ENCODE assay signal across 7 cellular contexts in the genomic region with DNA sequence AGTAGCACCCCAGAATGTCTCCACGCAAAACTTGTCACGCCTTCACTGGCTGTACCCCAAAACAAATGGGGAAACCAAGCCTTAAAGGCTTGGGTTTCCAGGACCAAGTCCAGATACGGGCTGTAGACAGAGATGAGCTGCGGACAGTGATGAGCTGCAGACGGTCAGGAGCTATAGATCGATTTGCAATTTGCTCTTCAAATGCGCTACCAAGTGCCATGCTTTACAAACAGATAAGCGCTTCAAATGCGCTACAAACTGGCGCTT. TPM values are rescaled to one million over a fixed set of nuclear protein-coding genes. Genes with fewer than 3 reads are reported as not detected.
DNase-seq lines count a peak whose midpoint lies in the region; ATAC-seq and TF ChIP-seq lines count a peak whose summit lies in the region.

No MANE protein-coding gene starts in this region.

- H3K4ac ChIP-seq in H9 (ENCODE audit: low read depth, low read length) = no peak overlapping the region

- H3K9me3 ChIP-seq in H9 (ENCODE audit: control insufficient read depth, low read depth, low read length) (no peaks in the 10 kb centered on the region), iPS DF 6.9 (ENCODE audit: control insufficient read depth, insufficient read depth, low read length) (no peaks in the 10 kb centered on the region), smooth muscle cell (replicated peaks; ENCODE audit: low read depth) (no peaks in the 10 kb centered on the region)

- no peak overlapping the region for H3K18ac ChIP-seq in H9 (ENCODE audit: insufficient read length, low read depth, low read length)

- no peak overlapping the region for H2BK20ac ChIP-seq in H9 (ENCODE audit: low read depth, low read length, poor library complexity, severe bottlenecking)

- intact Hi-C loops in activated B cell treated with CpG ODN at 0.5 μM for 24 hours (cut with micrococcal nuclease) = loop anchor here (2.0 to 10.0 kb wide), 10 partner anchors 36 to 1424 kb away; partner anchors contain the start of genes BET1 and VPS50

- no peak overlapping the region for H2BK12ac ChIP-seq in H9 (ENCODE audit: insufficient read length, low read depth, low read length)

- ATAC-seq in activated B cell treated with CpG ODN at 0.5 μM for 24 hours (ENCODE audit: low read depth) (no peak), GM18502 (IDR thresholded peaks at IDR 0.05; ENCODE audit: poor library complexity, unreplicated experiment) (no peak), HG02981 (IDR thresholded peaks at IDR 0.05; ENCODE audit: unreplicated experiment) (no peak)

- H3K27me3 Mint-ChIP-seq in H9 (ENCODE audit: low read depth) = peaks cover 12% of the 10 kb centered on the region
- peaks cover 9% of the 10 kb centered on the region for H3K27me3 Mint-ChIP-seq in activated B cell treated with CpG ODN at 0.5 μM for 24 hours

- peak overlapping the region; percentile 16 for H3K9ac ChIP-seq in H9 (ENCODE audit: extremely low read depth, insufficient read length, low read length)
- no peak overlapping the region for H3K9ac ChIP-seq in smooth muscle cell (ENCODE audit: low read depth)

- WGBS in H9 (ENCODE audit: extremely low coverage, insufficient read length, low lambda C conversion rate) = no CpG with 5 or more reads among the region's 10 CpGs
- no CpG with 5 or more reads among the region's 10 CpGs for WGBS in iPS DF 6.9 (ENCODE audit: insufficient coverage, insufficient read length)
- WGBS in smooth muscle cell (ENCODE audit: low lambda C conversion rate) = 46% methylated on average over 10 of the region's 10 CpGs

- H3F3A ChIP-seq in smooth muscle cell (ENCODE audit: low read depth) = no peaks in the 10 kb centered on the region

- H3K4me1 ChIP-seq in H9 (ENCODE audit: insufficient read depth, low read length) = no peaks in the 10 kb centered on the region
- no peaks in the 10 kb centered on the region for H3K4me1 ChIP-seq in iPS DF 6.9 (ENCODE audit: control insufficient read depth, insufficient read depth, low read length)
- peaks cover 14% of the 10 kb centered on the region for H3K4me1 ChIP-seq in smooth muscle cell (ENCODE audit: low read depth)

- H4K91ac ChIP-seq in H9 (ENCODE audit: insufficient read length, low read depth, low read length) = no peak overlapping the region

- TF ChIP-seq CTCF in H9 (conservative IDR thresholded peaks at IDR 0.05) (no peak), activated B cell treated with CpG ODN at 0.5 μM for 24 hours (IDR thresholded peaks at IDR 0.05) (no peak), smooth muscle cell (IDR thresholded peaks at IDR 0.05; ENCODE audit: borderline replicate concordance, insufficient read depth, poor library complexity, severe bottlenecking) (no peak)

- no peak overlapping the region for H3K14ac ChIP-seq in H9 (ENCODE audit: insufficient read depth, low read length)

- H3K36me3 Mint-ChIP-seq in H9 (ENCODE audit: insufficient read depth in 1 of 3, low read depth in 3 of 3) (peaks cover 11 to 14% (median 12%) of the 10 kb centered on the region in 3 experiments; a peak in 6 of 7 replicates), activated B cell treated with CpG ODN at 0.5 μM for 24 hours (ENCODE audit: low read depth) (no peaks in the 10 kb centered on the region)

- H3K4me1 Mint-ChIP-seq in H9 (peaks cover 10 to 15% of the 10 kb centered on the region in 2 experiments; a peak in 3 of 4 replicates), activated B cell treated with CpG ODN at 0.5 μM for 24 hours (peaks cover 20% of the 10 kb centered on the region)

- no peaks in the 10 kb centered on the region for H3K36me3 ChIP-seq in iPS DF 6.9 (ENCODE audit: control insufficient read depth, insufficient read depth, low read length)
- no peaks in the 10 kb centered on the region for H3K36me3 ChIP-seq in smooth muscle cell (ENCODE audit: low read depth)

- H3T11ph ChIP-seq in H9 (ENCODE audit: low read length) = no peak overlapping the region

- no peak overlapping the region for H2BK5ac ChIP-seq in H9 (ENCODE audit: insufficient read length, low read length)

- H3K4me3 ChIP-seq in iPS DF 6.9 (ENCODE audit: low read length) = peak overlapping the region; percentile 88; the same call in 1 of the 2 replicates
- H3K4me3 ChIP-seq in smooth muscle cell = peak overlapping the region; percentile 73

- H2BK120ac ChIP-seq in H9 (ENCODE audit: low read depth, low read length, poor library complexity, severe bottlenecking) = no peak overlapping the region

- no peak overlapping the region for H4K8ac ChIP-seq in H9 (replicated peaks; ENCODE audit: insufficient read length, low read depth, low read length)

- H3K4me3 Mint-ChIP-seq in H9 (peak overlapping the region; percentile 91 to 92), activated B cell treated with CpG ODN at 0.5 μM for 24 hours (peak overlapping the region; percentile 89)

- H3K27ac Mint-ChIP-seq in H9 (peak overlapping the region in 1 of 3 experiments; percentile 89; a peak in 1 of 7 replicates), activated B cell treated with CpG ODN at 0.5 μM for 24 hours (peak overlapping the region; percentile 79)

- no peak overlapping the region for H4K5ac ChIP-seq in H9 (ENCODE audit: insufficient read length, low read depth, low read length)

- POLR2A ChIA-PET in activated B cell treated with CpG ODN at 0.5 μM for 24 hours (lab: Charles Lee) = interaction anchor here (0.6 to 1.5 kb wide), 2 partner anchors 36 to 137 kb away, joined by 3 to 4 read pairs; no protein-coding TSS in a partner anchor

- H3K23ac ChIP-seq in H9 (ENCODE audit: insufficient read length, low read depth, low read length) = no peak overlapping the region

- H3K23me2 ChIP-seq in H9 (ENCODE audit: insufficient read length, low read depth, low read length, poor library complexity, severe bottlenecking) = peaks cover 13% of the 10 kb centered on the region

- H3K4me2 ChIP-seq in H9 (ENCODE audit: insufficient read depth, insufficient read length, low read length) (peak overlapping the region; percentile 95), smooth muscle cell (peak overlapping the region; percentile 84)

- H2AK5ac ChIP-seq in H9 (ENCODE audit: insufficient read length, low read length) = no peak overlapping the region

- DNase-seq in H9 = no peak
- no peak for DNase-seq in activated B cell treated with CpG ODN at 0.5 μM for 24 hours
- no peak for DNase-seq in iPS DF 6.9 (ENCODE audit: low read depth, low spot score)
- no peak for DNase-seq in smooth muscle cell (lab: John Stamatoyannopoulos, UW; ENCODE audit: unreplicated experiment)
- no peak for DNase-seq in DMS 273 treated with DMSO at 0.1 percent for 48 hours (lab: John Stamatoyannopoulos, UW)

- H3K9me3 Mint-ChIP-seq in H9 (peaks cover 13% of the 10 kb centered on the region in 2 experiments), activated B cell treated with CpG ODN at 0.5 μM for 24 hours (peaks cover 2% of the 10 kb centered on the region)

- H3K79me2 ChIP-seq in H9 (ENCODE audit: insufficient read depth, low read length) = peaks cover 4% of the 10 kb centered on the region; the same call in 1 of the 2 replicates
- H3K79me2 ChIP-seq in smooth muscle cell (ENCODE audit: low read depth) = peaks cover 31% of the 10 kb centered on the region

- no peak overlapping the region for H2AFZ ChIP-seq in H9 (ENCODE audit: low read length)
- H2AFZ ChIP-seq in smooth muscle cell (ENCODE audit: low read depth) = peak overlapping the region; percentile 59

- H2BK15ac ChIP-seq in H9 (ENCODE audit: low read depth, low read length) = no peak overlapping the region

- H4K20me1 ChIP-seq in H9 (ENCODE audit: control insufficient read depth, insufficient read depth, insufficient read length) (no peaks in the 10 kb centered on the region), smooth muscle cell (ENCODE audit: low read depth) (peaks cover 20% of the 10 kb centered on the region)

- no peaks in the 10 kb centered on the region for H3K79me1 ChIP-seq in H9 (ENCODE audit: insufficient read depth, low read depth, low read length, poor library complexity, severe bottlenecking)

- no peak overlapping the region for H3K27ac ChIP-seq in H9 (ENCODE audit: insufficient read length, low read depth, low read length)
- H3K27ac ChIP-seq in iPS DF 6.9 (ENCODE audit: low read length) = no peak overlapping the region
- no peak overlapping the region for H3K27ac ChIP-seq in smooth muscle cell (ENCODE audit: low read depth)

- CTCF ChIA-PET in activated B cell treated with CpG ODN at 0.5 μM for 24 hours (lab: Charles Lee) = interaction anchor here (1.2 to 3.0 kb wide), 2 partner anchors 206 to 207 kb away, joined by 3 to 20 read pairs; no protein-coding TSS in a partner anchor

- H3K56ac ChIP-seq in H9 (ENCODE audit: insufficient read length, low read depth, low read length) = no peak overlapping the region

- H3K27me3 ChIP-seq in H9 (ENCODE audit: insufficient read depth, low read length) = no peaks in the 10 kb centered on the region
- H3K27me3 ChIP-seq in iPS DF 6.9 (ENCODE audit: control insufficient read depth, insufficient read depth, low read length) = no peaks in the 10 kb centered on the region
- no peaks in the 10 kb centered on the region for H3K27me3 ChIP-seq in smooth muscle cell (ENCODE audit: low read depth)

RNA-seq across cellular contexts. Expression of gene SGCE, which starts 0.7 kb away (rescaled TPM):
- total RNA-seq in H9 (2021) (30.5 and 30.8 TPM in 2 replicates), activated B cell treated with CpG ODN at 0.5 μM for 24 hours (6.8 and 7.1 TPM in 2 replicates), smooth muscle cell (114 and 123 TPM in 2 replicates)
- 87.1 and 96.1 TPM in 2 replicates for polyA plus RNA-seq in smooth muscle cell
